Comparison of ENCODE assay signal across 26 cellular contexts in genomic region chr7:35889001-35889400, GRCh38.
DNase-seq lines count a peak whose midpoint lies in the region; ATAC-seq, FAIRE-seq and TF ChIP-seq lines count a peak whose summit lies in the region.
"Had no signal": no experiment of that assay in that cellular context is flagged by ENCODE, and none has a peak within 500 bp of the region (broad histone marks: within the 10 kb centered on the region; RNA-seq: fewer than 3 reads in every experiment).

No MANE protein-coding gene starts in this region.

- H3K4me1 Mint-ChIP-seq in activated naive CD8-positive, alpha-beta T cell (ENCODE audit: low read depth), result peaks cover 26% of the 10 kb centered on the region
- H3K4me1 Mint-ChIP-seq in activated naive CD8-positive, alpha-beta T cell treated with anti-CD3 and anti-CD28 coated beads for 36 hours, result peaks cover 22% of the 10 kb centered on the region
- H3K4me1 Mint-ChIP-seq in activated naive CD8-positive, alpha-beta T cell treated with anti-CD3 and anti-CD28 coated beads, Interleukin-2, amount 50 U/mL, for 24 hours, result peaks cover 22% of the 10 kb centered on the region

- no peaks in the 10 kb centered on the region for H3K9me2 ChIP-seq in neural cell (ENCODE audit: insufficient read depth, low read length)

- peak; percentile 16 for FAIRE-seq in GM12891 (lab: Jason Lieb, UNC)

- no peak for DNase-seq in activated naive CD8-positive, alpha-beta T cell treated with anti-CD3 and anti-CD28 coated beads for 36 hours
- DNase-seq in GM12891 (ENCODE audit: insufficient read length, low spot score) (no peak), coronary artery (ENCODE audit: low spot score) (no peak)
- no peak for DNase-seq in activated naive CD8-positive, alpha-beta T cell treated with anti-CD3 and anti-CD28 coated beads, Interleukin-2, amount 50 U/mL, for 24 hours
- no peak for DNase-seq in activated effector memory CD4-positive, alpha-beta T cell treated with Interleukin-2 at 50 U/mL for 16 hours
- DNase-seq: 8988T; ACHN; BE2C; DMS153; DND-41; HCEC 1CT; KBM-7; NCI-H1105 treated with DMSO at 0.1 percent for 48 hours; NCI-H2029; NCI-H446; NCI-H524 treated with DMSO at 0.1 percent for 48 hours; NCI-H774; NK-92 treated with Interleukin-12 subunit alpha and Interleukin-12 subunit beta, amount 100 ng/mL, for 24 hours; PC-3; RPMI8226; SHP77 had no signal

- H3K79me2 ChIP-seq in neural cell (replicated peaks; ENCODE audit: insufficient read depth, low read length), result no peaks in the 10 kb centered on the region

- no peak for ATAC-seq in activated naive CD8-positive, alpha-beta T cell treated with anti-CD3 and anti-CD28 coated beads, Interleukin-2, amount 50 U/mL, for 24 hours
- no peak for ATAC-seq in HG03045 (IDR thresholded peaks at IDR 0.05; ENCODE audit: unreplicated experiment)
- ATAC-seq: GM23338, PC-3 had no signal

- no peaks in the 10 kb centered on the region for H3K9me3 ChIP-seq in neural cell (ENCODE audit: low read length)
- H3K9me3 ChIP-seq: BE2C had no signal

- TF ChIP-seq CTCF in neural cell (IDR thresholded peaks at IDR 0.05; ENCODE audit: poor library complexity, severe bottlenecking) (no peak), coronary artery (IDR thresholded peaks at IDR 0.05) (no peak)

- H3K9ac ChIP-seq in neural cell (ENCODE audit: low read length), result no peak overlapping the region

- TF ChIP-seq EP300 in neural cell (conservative IDR thresholded peaks at IDR 0.05; ENCODE audit: poor library complexity, severe bottlenecking), result no peak

- no peak for TF ChIP-seq RAD21 in neural cell (conservative IDR thresholded peaks at IDR 0.05)

- no peak for TF ChIP-seq POLR2A in GM12891 (IDR thresholded peaks at IDR 0.05; ENCODE audit: low read depth, low read length)

- H3K27me3 Mint-ChIP-seq in activated naive CD8-positive, alpha-beta T cell, result no peaks in the 10 kb centered on the region
- H3K27me3 Mint-ChIP-seq in activated naive CD8-positive, alpha-beta T cell treated with anti-CD3 and anti-CD28 coated beads for 36 hours, result no peaks in the 10 kb centered on the region
- H3K27me3 Mint-ChIP-seq in activated naive CD8-positive, alpha-beta T cell treated with anti-CD3 and anti-CD28 coated beads, Interleukin-2, amount 50 U/mL, for 24 hours, result no peaks in the 10 kb centered on the region

- no peak overlapping the region for H2AFZ ChIP-seq in neural cell (ENCODE audit: low read depth, low read length)
- H2AFZ ChIP-seq: GM23338 had no signal

- H4K20me1 ChIP-seq in neural cell (ENCODE audit: insufficient read depth), result no peaks in the 10 kb centered on the region

- no peak overlapping the region for H3K4me3 ChIP-seq in neural cell (ENCODE audit: low read length)
- H3K4me3 ChIP-seq in coronary artery, result no peak overlapping the region
- H3K4me3 ChIP-seq: GM23338 had no signal

- no peak overlapping the region for H3K4me2 ChIP-seq in neural cell (ENCODE audit: low read length)
- H3K4me2 ChIP-seq: GM23338 had no signal

- H3K27ac ChIP-seq in neural cell (ENCODE audit: low read length), result no peak overlapping the region
- no peak overlapping the region for H3K27ac ChIP-seq in coronary artery

- H3F3A ChIP-seq in neural cell (ENCODE audit: insufficient read depth, low read length, poor library complexity, severe bottlenecking), result no peaks in the 10 kb centered on the region

- H3K36me3 ChIP-seq in neural cell (ENCODE audit: insufficient read depth, low read length), result no peaks in the 10 kb centered on the region
- H3K36me3 ChIP-seq: BE2C had no signal

- no peaks in the 10 kb centered on the region for H3K9me3 Mint-ChIP-seq in activated naive CD8-positive, alpha-beta T cell (ENCODE audit: low read depth)
- H3K9me3 Mint-ChIP-seq in activated naive CD8-positive, alpha-beta T cell treated with anti-CD3 and anti-CD28 coated beads for 36 hours, result no peaks in the 10 kb centered on the region
- H3K9me3 Mint-ChIP-seq in activated naive CD8-positive, alpha-beta T cell treated with anti-CD3 and anti-CD28 coated beads, Interleukin-2, amount 50 U/mL, for 24 hours, result no peaks in the 10 kb centered on the region
- H3K9me3 Mint-ChIP-seq: CD14-positive monocyte, GM23338 had no signal

- no peak overlapping the region for H3K4me3 Mint-ChIP-seq in activated naive CD8-positive, alpha-beta T cell
- H3K4me3 Mint-ChIP-seq in activated naive CD8-positive, alpha-beta T cell treated with anti-CD3 and anti-CD28 coated beads for 36 hours, result no peak overlapping the region
- no peak overlapping the region for H3K4me3 Mint-ChIP-seq in activated naive CD8-positive, alpha-beta T cell treated with anti-CD3 and anti-CD28 coated beads, Interleukin-2, amount 50 U/mL, for 24 hours
- H3K4me3 Mint-ChIP-seq: CD14-positive monocyte, GM23338 had no signal

- peaks cover 20% of the 10 kb centered on the region for H3K36me3 Mint-ChIP-seq in activated naive CD8-positive, alpha-beta T cell
- peaks cover 35% of the 10 kb centered on the region for H3K36me3 Mint-ChIP-seq in activated naive CD8-positive, alpha-beta T cell treated with anti-CD3 and anti-CD28 coated beads for 36 hours
- peaks cover 41% of the 10 kb centered on the region for H3K36me3 Mint-ChIP-seq in activated naive CD8-positive, alpha-beta T cell treated with anti-CD3 and anti-CD28 coated beads, Interleukin-2, amount 50 U/mL, for 24 hours (ENCODE audit: low read depth)

- no peaks in the 10 kb centered on the region for H3K27me3 ChIP-seq in neural cell (ENCODE audit: insufficient read depth, low read depth, low read length)
- H3K27me3 ChIP-seq: BE2C had no signal

- peak overlapping the region; percentile 68 for H3K27ac Mint-ChIP-seq in activated naive CD8-positive, alpha-beta T cell
- H3K27ac Mint-ChIP-seq in activated naive CD8-positive, alpha-beta T cell treated with anti-CD3 and anti-CD28 coated beads for 36 hours, result no peak overlapping the region
- peak overlapping the region; percentile 12 for H3K27ac Mint-ChIP-seq in activated naive CD8-positive, alpha-beta T cell treated with anti-CD3 and anti-CD28 coated beads, Interleukin-2, amount 50 U/mL, for 24 hours
- H3K27ac Mint-ChIP-seq: GM23338 had no signal

TF ChIP-seq in GM12891, 5 proteins besides CTCF, POLR2A, EP300 and RAD21:
- TF ChIP-seq SPI1 (IDR thresholded peaks at IDR 0.05; ENCODE audit: low read depth, low read length), result no peak

TF ChIP-seq in neural cell, 6 proteins besides CTCF, POLR2A, EP300 and RAD21:
- TF ChIP-seq POLR2AphosphoS5 (IDR thresholded peaks at IDR 0.05) (peak; percentile 9), TAF1 (IDR thresholded peaks at IDR 0.05; ENCODE audit: low read depth) (no peak)
